ENCODE assay signal across 12 cellular contexts in the genomic region with DNA sequence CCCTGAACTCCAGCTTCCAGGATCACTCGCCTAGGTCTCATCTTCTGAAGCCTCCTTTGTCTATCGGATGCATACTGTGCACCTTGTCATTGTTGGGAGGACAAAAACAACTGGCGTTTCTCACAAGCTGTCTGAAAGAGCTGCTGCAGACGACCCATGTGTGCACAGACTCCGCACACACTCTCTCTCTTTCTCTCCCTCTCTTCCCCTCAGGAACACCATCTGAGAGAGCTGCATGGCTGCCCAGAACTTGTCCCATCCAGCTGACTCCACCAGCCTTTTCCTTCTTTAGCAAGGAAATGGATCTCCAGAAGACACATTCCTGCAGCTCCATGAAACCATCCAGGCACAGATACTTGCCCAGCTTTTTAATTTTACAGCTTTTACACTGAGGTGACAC.
DNase-seq lines count a peak whose midpoint lies in the region; ATAC-seq and TF ChIP-seq lines count a peak whose summit lies in the region.
"Had no signal": no experiment of that assay in that cellular context is flagged by ENCODE, and none has a peak within 500 bp of the region (broad histone marks: within the 10 kb centered on the region; RNA-seq: fewer than 3 reads in every experiment).

No MANE protein-coding gene starts in this region.

- H3K4me3 ChIP-seq in DOHH2 (ENCODE audit: low read length) (no peak overlapping the region), osteoblast (ENCODE audit: insufficient read depth, low read length) (peak overlapping the region; percentile 12), PC-3 (ENCODE audit: low read length) (no peak overlapping the region)
- H3K4me3 ChIP-seq: skin epidermis, thyroid gland had no signal

- H3K36me3 Mint-ChIP-seq in T-helper 1 cell treated with Interleukin-12 subunit alpha and Interleukin-12 subunit beta and Interleukin-4 antibody, amounts not matched to agents 30 μg/mL and 1 μg/mL, for 36 hours (ENCODE audit: low read depth) = no peaks in the 10 kb centered on the region
- peaks cover 2% of the 10 kb centered on the region for H3K36me3 Mint-ChIP-seq in activated naive CD8-positive, alpha-beta T cell treated with anti-CD3 and anti-CD28 coated beads, Interleukin-2, amount 50 U/mL, for 24 hours (ENCODE audit: low read depth)

- H3K4me1 ChIP-seq in DOHH2 (ENCODE audit: control insufficient read depth, low read length) (peaks cover 21% of the 10 kb centered on the region), osteoblast (ENCODE audit: insufficient read depth, low read length) (peaks cover 27% of the 10 kb centered on the region), PC-3 (ENCODE audit: insufficient read depth, low read length) (no peaks in the 10 kb centered on the region)
- H3K4me1 ChIP-seq: thyroid gland had no signal

- TF ChIP-seq CTCF in DOHH2 (IDR thresholded peaks at IDR 0.05; ENCODE audit: low read depth, low read length, poor library complexity, severe bottlenecking) (no peak), osteoblast (IDR thresholded peaks at IDR 0.05; ENCODE audit: extremely low read depth, low read depth, low read length) (no peak), PC-3 (conservative IDR thresholded peaks at IDR 0.05; ENCODE audit: low read depth, low read length) (no peak)

- H3K36me3 ChIP-seq in DOHH2 (ENCODE audit: control insufficient read depth, low read length) (no peaks in the 10 kb centered on the region), osteoblast (ENCODE audit: insufficient read depth, low read length) (no peaks in the 10 kb centered on the region), PC-3 (ENCODE audit: low read depth, low read length) (no peaks in the 10 kb centered on the region)
- H3K36me3 ChIP-seq: thyroid gland had no signal

- H3F3A ChIP-seq in DOHH2 (ENCODE audit: control insufficient read depth, insufficient read depth) = no peaks in the 10 kb centered on the region
- no peaks in the 10 kb centered on the region for H3F3A ChIP-seq in PC-3 (ENCODE audit: low read length, unreplicated experiment)

- H3K27me3 ChIP-seq in DOHH2 (ENCODE audit: control insufficient read depth, low read length) (no peaks in the 10 kb centered on the region), osteoblast (ENCODE audit: insufficient read depth, low read length) (no peaks in the 10 kb centered on the region), PC-3 (ENCODE audit: low read length) (no peaks in the 10 kb centered on the region)
- H3K27me3 ChIP-seq: thyroid gland had no signal

- H3K9me2 ChIP-seq in DOHH2 (replicated peaks; ENCODE audit: control insufficient read depth, low read length) (no peaks in the 10 kb centered on the region), PC-3 (replicated peaks; ENCODE audit: low read length) (no peaks in the 10 kb centered on the region)

- H3K9me3 ChIP-seq in DOHH2 (ENCODE audit: control insufficient read depth, insufficient read depth, low read length) (no peaks in the 10 kb centered on the region), osteoblast (ENCODE audit: low read depth, low read length) (no peaks in the 10 kb centered on the region), PC-3 (ENCODE audit: low read length) (no peaks in the 10 kb centered on the region)
- H3K9me3 ChIP-seq: thyroid gland had no signal

- peaks cover 33% of the 10 kb centered on the region for H3K4me1 Mint-ChIP-seq in T-helper 1 cell treated with Interleukin-12 subunit alpha and Interleukin-12 subunit beta and Interleukin-4 antibody, amounts not matched to agents 30 μg/mL and 1 μg/mL, for 36 hours (ENCODE audit: low read depth)
- H3K4me1 Mint-ChIP-seq in activated naive CD8-positive, alpha-beta T cell treated with anti-CD3 and anti-CD28 coated beads, Interleukin-2, amount 50 U/mL, for 24 hours = peaks cover 43% of the 10 kb centered on the region

- H3K4me3 Mint-ChIP-seq in T-helper 1 cell treated with Interleukin-12 subunit alpha and Interleukin-12 subunit beta and Interleukin-4 antibody, amounts not matched to agents 30 μg/mL and 1 μg/mL, for 36 hours = peak overlapping the region; percentile 64
- peak overlapping the region; percentile 60 for H3K4me3 Mint-ChIP-seq in activated naive CD8-positive, alpha-beta T cell treated with anti-CD3 and anti-CD28 coated beads, Interleukin-2, amount 50 U/mL, for 24 hours

- DNase-seq in T-helper 1 cell (no peak), osteoblast (ENCODE audit: insufficient read length, low spot score, missing footprints) (no peak), NCI-H82 (lab: John Stamatoyannopoulos, UW) (no peak), PC-3 (no peak)
- no peak for DNase-seq in activated naive CD8-positive, alpha-beta T cell treated with anti-CD3 and anti-CD28 coated beads, Interleukin-2, amount 50 U/mL, for 24 hours
- DNase-seq: left colon, thyroid gland had no signal

- H2AFZ ChIP-seq in osteoblast (ENCODE audit: low read length) = peak overlapping the region; percentile 1
- H2AFZ ChIP-seq in PC-3 (ENCODE audit: low read length) = no peak overlapping the region

- H3K9ac ChIP-seq in PC-3 (ENCODE audit: low read length) = no peak overlapping the region

- H3K79me2 ChIP-seq in DOHH2 (ENCODE audit: control insufficient read depth, low read length) = peaks cover 3% of the 10 kb centered on the region; the same call in 1 of the 2 replicates
- H3K79me2 ChIP-seq in osteoblast (ENCODE audit: insufficient read depth, low read length) = no peaks in the 10 kb centered on the region
- no peaks in the 10 kb centered on the region for H3K79me2 ChIP-seq in PC-3 (ENCODE audit: low read length)

- peaks cover 56% of the 10 kb centered on the region for H3K27me3 Mint-ChIP-seq in T-helper 1 cell treated with Interleukin-12 subunit alpha and Interleukin-12 subunit beta and Interleukin-4 antibody, amounts not matched to agents 30 μg/mL and 1 μg/mL, for 36 hours (ENCODE audit: low read depth)
- H3K27me3 Mint-ChIP-seq in activated naive CD8-positive, alpha-beta T cell treated with anti-CD3 and anti-CD28 coated beads, Interleukin-2, amount 50 U/mL, for 24 hours = peaks cover 45% of the 10 kb centered on the region

- H4K20me1 ChIP-seq in DOHH2 (ENCODE audit: control insufficient read depth, insufficient read depth, low read depth, low read length) (no peaks in the 10 kb centered on the region), osteoblast (ENCODE audit: insufficient read depth, low read length) (no peaks in the 10 kb centered on the region), PC-3 (ENCODE audit: low read length) (no peaks in the 10 kb centered on the region)

- BruUV-seq in PC-3 (replicated peaks; lab: Mats Ljungman, UMichigan) = no TSS peak

- H3K9me3 Mint-ChIP-seq in T-helper 1 cell treated with Interleukin-12 subunit alpha and Interleukin-12 subunit beta and Interleukin-4 antibody, amounts not matched to agents 30 μg/mL and 1 μg/mL, for 36 hours = no peaks in the 10 kb centered on the region
- H3K9me3 Mint-ChIP-seq in activated naive CD8-positive, alpha-beta T cell treated with anti-CD3 and anti-CD28 coated beads, Interleukin-2, amount 50 U/mL, for 24 hours = no peaks in the 10 kb centered on the region

- POLR2A ChIA-PET in PC-3 (lab: Charles Lee; ENCODE audit: unreplicated experiment) = no interaction called here

- intact Hi-C loops in PC-3 (cut with micrococcal nuclease) = no loop called here

- ATAC-seq in activated naive CD8-positive, alpha-beta T cell treated with anti-CD3 and anti-CD28 coated beads, Interleukin-2, amount 50 U/mL, for 24 hours = no peak
- no peak for ATAC-seq in HG03280 (IDR thresholded peaks at IDR 0.05; ENCODE audit: unreplicated experiment)
- ATAC-seq in PC-3 = no peak

- H3K27ac ChIP-seq in DOHH2 (ENCODE audit: low read depth, low read length) = no peak overlapping the region
- H3K27ac ChIP-seq in osteoblast (ENCODE audit: low read depth, low read length) = peak overlapping the region; percentile 52
- no peak overlapping the region for H3K27ac ChIP-seq in PC-3 (ENCODE audit: low read length)
- H3K27ac ChIP-seq: RWPE1, thyroid gland had no signal

- CTCF ChIA-PET in PC-3 (lab: Charles Lee) = no interaction called here

- peak overlapping the region; percentile 39 for H3K27ac Mint-ChIP-seq in T-helper 1 cell treated with Interleukin-12 subunit alpha and Interleukin-12 subunit beta and Interleukin-4 antibody, amounts not matched to agents 30 μg/mL and 1 μg/mL, for 36 hours
- peak overlapping the region; percentile 87 for H3K27ac Mint-ChIP-seq in activated naive CD8-positive, alpha-beta T cell treated with anti-CD3 and anti-CD28 coated beads, Interleukin-2, amount 50 U/mL, for 24 hours

- peak overlapping the region; percentile 6; the same call in 1 of the 2 replicates for H3K4me2 ChIP-seq in DOHH2 (ENCODE audit: low read length)
- H3K4me2 ChIP-seq in osteoblast (ENCODE audit: insufficient read depth, low read length) = peak overlapping the region; percentile 47
- H3K4me2 ChIP-seq in PC-3 (ENCODE audit: low read length) = no peak overlapping the region
